In the genomic region with DNA sequence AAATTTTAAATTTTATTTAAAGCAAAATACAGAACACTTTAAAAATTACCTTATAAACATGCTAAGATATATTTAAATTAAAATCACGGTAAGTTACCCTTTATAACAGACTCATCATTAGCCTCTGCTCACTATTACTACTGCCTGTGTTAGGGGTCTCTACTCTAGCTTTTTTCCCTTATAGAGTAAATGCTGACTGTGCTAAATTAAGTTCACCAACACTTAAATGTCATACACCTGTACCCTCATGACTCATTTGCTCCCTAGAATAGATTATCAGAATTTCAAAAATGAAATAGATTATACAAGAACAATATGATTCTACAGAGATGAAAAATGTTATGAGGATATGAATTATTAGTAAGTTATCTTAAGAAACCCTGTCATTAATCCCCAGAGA, we compare ENCODE assay signal across 2 cellular contexts.
TF ChIP-seq lines count a peak whose summit lies in the region.

No MANE protein-coding gene starts in this region.

TF ChIP-seq in HepG2, 621 proteins besides CTCF, POLR2A, EP300 and RAD21:
- TF ChIP-seq, protein P1, sequence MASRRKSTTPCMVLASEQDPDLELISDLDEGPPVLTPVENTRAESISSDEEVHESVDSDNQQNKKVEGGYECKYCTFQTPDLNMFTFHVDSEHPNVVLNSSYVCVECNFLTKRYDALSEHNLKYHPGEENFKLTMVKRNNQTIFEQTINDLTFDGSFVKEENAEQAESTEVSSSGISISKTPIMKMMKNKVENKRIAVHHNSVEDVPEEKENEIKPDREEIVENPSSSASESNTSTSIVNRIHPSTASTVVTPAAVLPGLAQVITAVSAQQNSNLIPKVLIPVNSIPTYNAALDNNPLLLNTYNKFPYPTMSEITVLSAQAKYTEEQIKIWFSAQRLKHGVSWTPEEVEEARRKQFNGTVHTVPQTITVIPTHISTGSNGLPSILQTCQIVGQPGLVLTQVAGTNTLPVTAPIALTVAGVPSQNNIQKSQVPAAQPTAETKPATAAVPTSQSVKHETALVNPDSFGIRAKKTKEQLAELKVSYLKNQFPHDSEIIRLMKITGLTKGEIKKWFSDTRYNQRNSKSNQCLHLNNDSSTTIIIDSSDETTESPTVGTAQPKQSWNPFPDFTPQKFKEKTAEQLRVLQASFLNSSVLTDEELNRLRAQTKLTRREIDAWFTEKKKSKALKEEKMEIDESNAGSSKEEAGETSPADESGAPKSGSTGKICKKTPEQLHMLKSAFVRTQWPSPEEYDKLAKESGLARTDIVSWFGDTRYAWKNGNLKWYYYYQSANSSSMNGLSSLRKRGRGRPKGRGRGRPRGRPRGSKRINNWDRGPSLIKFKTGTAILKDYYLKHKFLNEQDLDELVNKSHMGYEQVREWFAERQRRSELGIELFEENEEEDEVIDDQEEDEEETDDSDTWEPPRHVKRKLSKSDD (CRISPR knock-in tag; IDR thresholded peaks at IDR 0.05; ENCODE audit: low read depth) = no peak
- TF ChIP-seq FOXM1 (CRISPR knock-in tag; IDR thresholded peaks at IDR 0.05) (no peak), MAFK (conservative IDR thresholded peaks at IDR 0.05 in 1 of 2, IDR thresholded peaks at IDR 0.05 in 1 of 2; ENCODE audit: low read length in 2 of 2) (peak; percentile 94 to 98), HHEX (CRISPR knock-in tag; IDR thresholded peaks at IDR 0.05) (no peak), MAFF (IDR thresholded peaks at IDR 0.05; ENCODE audit: low read depth, low read length) (peak; percentile 97)

TF ChIP-seq in K562, 482 proteins besides CTCF, POLR2A, EP300 and RAD21 (continued from another document):
- no peak for TF ChIP-seq NCOA4 (IDR thresholded peaks at IDR 0.05; ENCODE audit: partially characterized antibody)
- TF ChIP-seq C11orf30 (IDR thresholded peaks at IDR 0.05; ENCODE audit: low read depth) = peak; percentile 52; the same call in 1 of the 2 replicates
- TF ChIP-seq ZNF316 (IDR thresholded peaks at IDR 0.05) = peak; percentile 74
- TF ChIP-seq MAFF (IDR thresholded peaks at IDR 0.05; ENCODE audit: low read length) = peak; percentile 91
- no peak for TF ChIP-seq ZEB2 (IDR thresholded peaks at IDR 0.05)
- no peak for TF ChIP-seq GTF2A2 (tag; IDR thresholded peaks at IDR 0.05)
- TF ChIP-seq BDP1 (IDR thresholded peaks at IDR 0.05; ENCODE audit: insufficient read depth, insufficient read length) = no peak
- TF ChIP-seq CBX5 (IDR thresholded peaks at IDR 0.05; ENCODE audit: borderline replicate concordance, low read depth) = no peak
- TF ChIP-seq ZNF696 (CRISPR knock-in tag; conservative IDR thresholded peaks at IDR 0.05) = no peak
- no peak for TF ChIP-seq FIP1L1 (IDR thresholded peaks at IDR 0.05; ENCODE audit: low read depth, low read length, poor library complexity, severe bottlenecking)
- TF ChIP-seq, protein P2, sequence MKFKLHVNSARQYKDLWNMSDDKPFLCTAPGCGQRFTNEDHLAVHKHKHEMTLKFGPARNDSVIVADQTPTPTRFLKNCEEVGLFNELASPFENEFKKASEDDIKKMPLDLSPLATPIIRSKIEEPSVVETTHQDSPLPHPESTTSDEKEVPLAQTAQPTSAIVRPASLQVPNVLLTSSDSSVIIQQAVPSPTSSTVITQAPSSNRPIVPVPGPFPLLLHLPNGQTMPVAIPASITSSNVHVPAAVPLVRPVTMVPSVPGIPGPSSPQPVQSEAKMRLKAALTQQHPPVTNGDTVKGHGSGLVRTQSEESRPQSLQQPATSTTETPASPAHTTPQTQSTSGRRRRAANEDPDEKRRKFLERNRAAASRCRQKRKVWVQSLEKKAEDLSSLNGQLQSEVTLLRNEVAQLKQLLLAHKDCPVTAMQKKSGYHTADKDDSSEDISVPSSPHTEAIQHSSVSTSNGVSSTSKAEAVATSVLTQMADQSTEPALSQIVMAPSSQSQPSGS (CRISPR knock-in tag; IDR thresholded peaks at IDR 0.05) = no peak
- TF ChIP-seq MAFK (IDR thresholded peaks at IDR 0.05; ENCODE audit: low read length) = peak; percentile 90
- no peak for TF ChIP-seq ARID2 (IDR thresholded peaks at IDR 0.05)
- TF ChIP-seq ADNP (tag; IDR thresholded peaks at IDR 0.05) = no peak
- no peak for TF ChIP-seq POLR3A (IDR thresholded peaks at IDR 0.05; ENCODE audit: borderline replicate concordance, extremely low read depth, insufficient read depth, insufficient read length)
- TF ChIP-seq KDM5B (IDR thresholded peaks at IDR 0.05; ENCODE audit: insufficient replicate concordance, low read depth, low read length) = no peak
